Comparison of ENCODE assay signal across 10 cellular contexts in genomic region chr16:4487955-4488481, GRCh38. TPM values are rescaled to one million over a fixed set of nuclear protein-coding genes. Genes with fewer than 3 reads are reported as not detected.
DNase-seq lines count a peak whose midpoint lies in the region; ATAC-seq, FAIRE-seq and TF ChIP-seq lines count a peak whose summit lies in the region.
"Had no signal": no experiment of that assay in that cellular context is flagged by ENCODE, and none has a peak within 500 bp of the region (broad histone marks: within the 10 kb centered on the region; RNA-seq: fewer than 3 reads in every experiment).

No MANE protein-coding gene starts in this region.

- peak; percentile 14 for DNase-seq in NCI-H2029 treated with DMSO at 0.1 percent for 48 hours (lab: John Stamatoyannopoulos, UW)
- DNase-seq in central memory CD8-positive, alpha-beta T cell (ENCODE audit: low spot score in 2 of 2): no peak
- DNase-seq in mesothelial cell of epicardium (ENCODE audit: low spot score in 2 of 2, unreplicated experiment in 2 of 2): no peak
- DNase-seq in amygdala (lab: John Stamatoyannopoulos, UW): no peak
- no peak for DNase-seq in HK-2 (ENCODE audit: unreplicated experiment)
- DNase-seq in urothelium cell line (ENCODE audit: low spot score): no peak
- no peak for DNase-seq in NCI-H524 (lab: John Stamatoyannopoulos, UW)
- DNase-seq: GDM1, NCI-H2081 had no signal

- H3K27me3 Mint-ChIP-seq in central memory CD8-positive, alpha-beta T cell: no peaks in the 10 kb centered on the region
- no peaks in the 10 kb centered on the region for H3K27me3 Mint-ChIP-seq in mesothelial cell of epicardium (ENCODE audit: low read depth)

- peak; percentile 29 for ATAC-seq in central memory CD8-positive, alpha-beta T cell (replicated peaks; ENCODE audit: extremely low read depth, poor library complexity, severe bottlenecking)

- peak overlapping the region; percentile 79 for H3K27ac Mint-ChIP-seq in central memory CD8-positive, alpha-beta T cell (ENCODE audit: low read depth)
- H3K27ac Mint-ChIP-seq in mesothelial cell of epicardium: peak overlapping the region; percentile 64

- peak overlapping the region; percentile 57 for H3K27ac ChIP-seq in C4-2B

- TF ChIP-seq CTCF in C4-2B (conservative IDR thresholded peaks at IDR 0.05) (no peak), mesothelial cell of epicardium (IDR thresholded peaks at IDR 0.05; ENCODE audit: unreplicated experiment) (no peak)

- no peaks in the 10 kb centered on the region for H3K9me3 Mint-ChIP-seq in central memory CD8-positive, alpha-beta T cell
- H3K9me3 Mint-ChIP-seq in mesothelial cell of epicardium: no peaks in the 10 kb centered on the region

- peaks cover 48% of the 10 kb centered on the region for H3K36me3 Mint-ChIP-seq in central memory CD8-positive, alpha-beta T cell (ENCODE audit: insufficient read depth)
- H3K36me3 Mint-ChIP-seq in mesothelial cell of epicardium: no peaks in the 10 kb centered on the region

- peak overlapping the region; percentile 57 for H3K4me3 Mint-ChIP-seq in central memory CD8-positive, alpha-beta T cell
- no peak overlapping the region for H3K4me3 Mint-ChIP-seq in mesothelial cell of epicardium

- peaks cover 52% of the 10 kb centered on the region for H3K4me1 Mint-ChIP-seq in central memory CD8-positive, alpha-beta T cell
- peaks cover 2% of the 10 kb centered on the region for H3K4me1 Mint-ChIP-seq in mesothelial cell of epicardium

- FAIRE-seq in urothelium cell line (lab: Jason Lieb, UNC): no peak

RNA-seq across cellular contexts. Expression of gene HMOX2, which starts 11.8 kb away (rescaled TPM):
- 26.3 to 30.9 TPM (median 27.5 TPM) in 3 replicates for total RNA-seq in mesothelial cell of epicardium

RNA-seq across cellular contexts. Expression of gene NMRAL1, which starts 13.6 kb away (rescaled TPM):
- 55.3 to 59.1 TPM (median 56.0 TPM) in 3 replicates for total RNA-seq in mesothelial cell of epicardium

RNA-seq across cellular contexts. Expression of gene CDIP1, which starts 50.6 kb away (rescaled TPM):
- 24.2 to 28.2 TPM (median 27.0 TPM) in 3 replicates for total RNA-seq in mesothelial cell of epicardium
